In genomic region chr22:23716811-23717801, GRCh38 we compare ENCODE assay signal across 8 cellular contexts. TPM values are rescaled to one million over a fixed set of nuclear protein-coding genes. Genes with fewer than 3 reads are reported as not detected.
DNase-seq lines count a peak whose midpoint lies in the region; ATAC-seq and TF ChIP-seq lines count a peak whose summit lies in the region.

No MANE protein-coding gene starts in this region.

- intact Hi-C loops in HCT116 (cut with micrococcal nuclease) (no loop called here), left cardiac atrium (cut with DNase I) (no loop called here), posterior cingulate gyrus (cut with DNase I) (no loop called here)

- H3K9ac ChIP-seq in HCT116 (ENCODE audit: low read length) = peak overlapping the region; percentile 92

- 1 to 9% methylated on average over 18 to 29 of the region's 84 CpGs for WGBS in upper lobe of left lung, 2 donors

- RAD21 ChIA-PET in HCT116 (lab: Charles Lee; ENCODE audit: low non-redundant PET in 1 of 2, low total read pairs in 2 of 2, uncharacterized antibody in 2 of 2, unreplicated experiment in 2 of 2) = no interaction called here

- peaks cover 13 to 14% of the 10 kb centered on the region in 2 experiments; a peak in 3 of 4 replicates for H3K36me3 ChIP-seq in HCT116 (ENCODE audit: control insufficient read depth in 1 of 2, insufficient read depth in 2 of 2, low read length in 2 of 2)
- H3K36me3 ChIP-seq in upper lobe of left lung = peaks cover 0 to 27% (median 22%) of the 10 kb centered on the region in 4 donors

- TF ChIP-seq RAD21 in HCT116 (IDR thresholded peaks at IDR 0.05; ENCODE audit: low read depth) = no peak

- peak overlapping the region; percentile 77 for H2AFZ ChIP-seq in HCT116 (ENCODE audit: low read depth, low read length, poor library complexity, severe bottlenecking)

- DNase-seq in EH (ENCODE audit: low read depth) (peak; percentile 81), HCT116 (ENCODE audit: low read depth, low spot score) (peak; percentile 75), NCI-H1436 (lab: John Stamatoyannopoulos, UW) (peak; percentile 87), T-helper 1 cell (peak; percentile 62 to 87 (median 75)), amniotic stem cell (lab: John Stamatoyannopoulos, UW) (peak; percentile 68), left cardiac atrium (peak; percentile 88), posterior cingulate gyrus (peak; percentile 84 to 98 (median 88)), upper lobe of left lung (peak; percentile 88 to 96)

- TF ChIP-seq EP300 in upper lobe of left lung (IDR thresholded peaks at IDR 0.05) = peak in 1 of 4 donors; percentile 32

- CTCF ChIA-PET in HCT116 (lab: Charles Lee) = interaction anchor here (1.3 kb wide), 1 partner anchor 177 kb away, joined by 4 read pairs; the partner anchor contains the start of gene MIF

- H3K4me3 ChIP-seq in HCT116 (replicated peaks in 1 of 2; ENCODE audit: low read depth in 1 of 2, low read length in 2 of 2) (peak overlapping the region; percentile 89 to 90), upper lobe of left lung (peak overlapping the region; percentile 65 to 98 (median 83))

- H3K27ac ChIP-seq in HCT116 (ENCODE audit: low read depth, low read length) = peak overlapping the region; percentile 71
- H3K27ac ChIP-seq in upper lobe of left lung = peak overlapping the region; percentile 67 to 88 (median 82)

- peaks cover 4 to 15% of the 10 kb centered on the region in 2 experiments; a peak in 3 of 4 replicates for H3K4me1 ChIP-seq in HCT116 (ENCODE audit: control insufficient read depth in 1 of 2, insufficient read depth in 2 of 2, low read length in 2 of 2)
- peaks cover 4 to 24% (median 13%) of the 10 kb centered on the region in 4 donors for H3K4me1 ChIP-seq in upper lobe of left lung

- H3K79me2 ChIP-seq in HCT116 (ENCODE audit: insufficient read depth, low read length) = peaks cover 20% of the 10 kb centered on the region

- peak overlapping the region; percentile 95 for H3K4me2 ChIP-seq in HCT116 (ENCODE audit: low read length)

- H3K27me3 ChIP-seq in HCT116 (ENCODE audit: insufficient read depth, low read length) (no peaks in the 10 kb centered on the region), upper lobe of left lung (no peaks in the 10 kb centered on the region)

- POLR2A ChIA-PET in HCT116 (lab: Charles Lee) = interaction anchor here (0.6 to 1.4 kb wide), 3 partner anchors 34 to 69 kb away, joined by 3 read pairs; partner anchors contain the start of gene ZNF70

- no peaks in the 10 kb centered on the region for H3K9me3 ChIP-seq in HCT116 (ENCODE audit: control insufficient read depth in 1 of 2, insufficient read depth in 1 of 2, low read depth in 1 of 2, low read length in 2 of 2)
- H3K9me3 ChIP-seq in upper lobe of left lung = no peaks in the 10 kb centered on the region

- TF ChIP-seq CTCF in HCT116 (IDR thresholded peaks at IDR 0.05 in 2 of 3, conservative IDR thresholded peaks at IDR 0.05 in 1 of 3; ENCODE audit: borderline replicate concordance in 1 of 3, insufficient read depth in 1 of 3, low read depth in 2 of 3, low read length in 2 of 3) (no peak), upper lobe of left lung (IDR thresholded peaks at IDR 0.05) (no peak)

- no peaks in the 10 kb centered on the region for H4K20me1 ChIP-seq in HCT116 (ENCODE audit: insufficient read depth)

- TSS peak; percentile 66 for BruUV-seq in HCT116 (replicated peaks; lab: Mats Ljungman, UMichigan)

- no peaks in the 10 kb centered on the region for H3K9me2 ChIP-seq in HCT116 (ENCODE audit: insufficient read depth)

- peak; percentile 86 for TF ChIP-seq POLR2A in HCT116 (IDR thresholded peaks at IDR 0.05; ENCODE audit: borderline replicate concordance, extremely low read depth, insufficient read depth, insufficient read length)
- TF ChIP-seq POLR2A in upper lobe of left lung (IDR thresholded peaks at IDR 0.05) = peak in 3 of 4 donors; percentile 57 to 92 (median 79)

- ATAC-seq in HCT116 = peak; percentile 92
- ATAC-seq in left cardiac atrium = peak; percentile 97 to 98
- peak; percentile 93 to 97 for ATAC-seq in upper lobe of left lung (ENCODE audit: low FRiP score in 2 of 2)

TF ChIP-seq in HCT116, 20 proteins besides CTCF, POLR2A, EP300 and RAD21 (continues in another document):
- TF ChIP-seq SP1 (IDR thresholded peaks at IDR 0.05; ENCODE audit: low read depth) (peak; percentile 61), JUND (IDR thresholded peaks at IDR 0.05) (no peak), ZNF274 (IDR thresholded peaks at IDR 0.05; ENCODE audit: low read depth, low read length) (no peak), TCF7L2 (IDR thresholded peaks at IDR 0.05; ENCODE audit: borderline replicate concordance, extremely low read depth, insufficient read depth, insufficient read length) (peak; percentile 33), CBX3 (IDR thresholded peaks at IDR 0.05; ENCODE audit: low read depth) (peak; percentile 59), YY1 (IDR thresholded peaks at IDR 0.05; ENCODE audit: extremely low read depth, insufficient replicate concordance, low read depth, low read length) (peak; percentile 99), ZBTB33 (IDR thresholded peaks at IDR 0.05; ENCODE audit: extremely low read depth, insufficient replicate concordance, low read length) (peak; percentile 65), EZH2phosphoT487 (IDR thresholded peaks at IDR 0.05; ENCODE audit: borderline replicate concordance) (no peak), FOSL1 (IDR thresholded peaks at IDR 0.05; ENCODE audit: low read depth) (no peak), EGR1 (IDR thresholded peaks at IDR 0.05; ENCODE audit: low read depth) (peak; percentile 64), CEBPB (IDR thresholded peaks at IDR 0.05; ENCODE audit: low read depth) (no peak), SIN3A (IDR thresholded peaks at IDR 0.05; ENCODE audit: low read depth) (peak; percentile 75; the same call in 1 of the 2 replicates), MAX (IDR thresholded peaks at IDR 0.05) (peak; percentile 81), ZFX (IDR thresholded peaks at IDR 0.05) (peak; percentile 78)
- TF ChIP-seq, protein P1, sequence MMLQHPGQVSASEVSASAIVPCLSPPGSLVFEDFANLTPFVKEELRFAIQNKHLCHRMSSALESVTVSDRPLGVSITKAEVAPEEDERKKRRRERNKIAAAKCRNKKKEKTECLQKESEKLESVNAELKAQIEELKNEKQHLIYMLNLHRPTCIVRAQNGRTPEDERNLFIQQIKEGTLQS (IDR thresholded peaks at IDR 0.05) = no peak

RNA-seq across cellular contexts. Expression of gene RGL4, which starts 26.3 kb away (rescaled TPM):
- total RNA-seq in HCT116 (2021; ENCODE audit: unreplicated experiment) (not detected), left cardiac atrium (under 1 TPM in 1 of 2 donors, not detected in 1; 0.44 TPM), upper lobe of left lung (1 to 10 TPM in 4 of 6 donors, under 1 TPM in 1, not detected in 1; 0.67 to 4.0 (median 2.6) TPM)
- 0.26 and 0.54 TPM in 2 replicates for polyA plus RNA-seq in HCT116 (2012)

RNA-seq across cellular contexts. Expression of gene ZNF70, which starts 33.8 kb away (rescaled TPM):
- 3.2 TPM for total RNA-seq in HCT116 (2021; ENCODE audit: unreplicated experiment)
- 0.94 and 1.4 TPM in 2 replicates for polyA plus RNA-seq in HCT116 (2012)
- total RNA-seq in left cardiac atrium = 1 to 10 TPM; 4.9 to 5.6 TPM
- 1 to 10 TPM; 3.0 to 9.4 (median 5.4) TPM for total RNA-seq in upper lobe of left lung

RNA-seq across cellular contexts. Expression of gene VPREB3, which starts 37.1 kb away (rescaled TPM):
- total RNA-seq in HCT116 (2021; ENCODE audit: unreplicated experiment) (2.4 TPM), left cardiac atrium (1 to 10 TPM in 1 of 2 donors, under 1 TPM in 1; 0.53 to 1.3 TPM), upper lobe of left lung (under 1 TPM in 2 of 6 donors, not detected in 4; 0.74 to 0.80 TPM)
- 3.7 and 4.1 TPM in 2 replicates for polyA plus RNA-seq in HCT116 (2012)

RNA-seq across cellular contexts. Expression of gene C22orf15, which starts 45.7 kb away (rescaled TPM):
- total RNA-seq in HCT116 (2021; ENCODE audit: unreplicated experiment) (not detected), left cardiac atrium (not detected), upper lobe of left lung (1 to 10 TPM in 5 of 6 donors, under 1 TPM in 1; 0.29 to 7.3 (median 4.6) TPM)
- polyA plus RNA-seq in HCT116 (2012) = 0.23 and 0.24 TPM in 2 replicates

RNA-seq across cellular contexts. Expression of gene CHCHD10, which starts 50.7 kb away (rescaled TPM):
- total RNA-seq in HCT116 (2021; ENCODE audit: unreplicated experiment) (279 TPM), left cardiac atrium (1,000 to 10,000 TPM in 1 of 2 donors, 100 to 1,000 TPM in 1; 958 to 1,106 TPM), upper lobe of left lung (100 to 1,000 TPM in 1 of 6 donors, 10 to 100 TPM in 4, 1 to 10 TPM in 1; 9.1 to 130 (median 39.0) TPM)
- 397 and 460 TPM in 2 replicates for polyA plus RNA-seq in HCT116 (2012)

Comparison
In these comparisons a context has a peak if more than half of its experiments do, and no peak if none do; other contexts are left out.
1. Peak in every context shown above with its lines: DNase-seq, ATAC-seq, H3K4me3 ChIP-seq and H3K27ac ChIP-seq.